ENCODE assay signal across 10 cellular contexts in genomic region chr10:98339790-98340189, GRCh38.
DNase-seq lines count a peak whose midpoint lies in the region; ATAC-seq and TF ChIP-seq lines count a peak whose summit lies in the region.
"Had no signal": no experiment of that assay in that cellular context is flagged by ENCODE, and none has a peak within 500 bp of the region (broad histone marks: within the 10 kb centered on the region; RNA-seq: fewer than 3 reads in every experiment).

No MANE protein-coding gene starts in this region.

- H3K9me3 Mint-ChIP-seq in immature natural killer cell = no peaks in the 10 kb centered on the region
- no peaks in the 10 kb centered on the region for H3K9me3 Mint-ChIP-seq in CD4-positive, alpha-beta T cell

- peak overlapping the region; percentile 52 to 82 (median 76) for H3K27ac Mint-ChIP-seq in immature natural killer cell
- H3K27ac Mint-ChIP-seq in CD4-positive, alpha-beta T cell = no peak overlapping the region

- intact Hi-C loops in CD4-positive, alpha-beta T cell (cut with DNase I, micrococcal nuclease) = no loop called here

- CTCF ChIA-PET in CD4-positive, alpha-beta T cell (lab: Charles Lee) = no interaction called here

- POLR2A ChIA-PET in CD4-positive, alpha-beta T cell (lab: Charles Lee) = no interaction called here

- peak overlapping the region; percentile 68 to 88 (median 79) for H3K4me3 Mint-ChIP-seq in immature natural killer cell
- H3K4me3 Mint-ChIP-seq in CD4-positive, alpha-beta T cell = no peak overlapping the region

- H3K27me3 Mint-ChIP-seq in immature natural killer cell (ENCODE audit: low read depth in 3 of 3) = peaks cover 0 to 2% (median 0%) of the 10 kb centered on the region in 3 donors
- H3K27me3 Mint-ChIP-seq in CD4-positive, alpha-beta T cell = peaks cover 52% of the 10 kb centered on the region

- ATAC-seq in GM18519 (IDR thresholded peaks at IDR 0.05; ENCODE audit: low FRiP score, unreplicated experiment) (peak; percentile 77), GM19468 (IDR thresholded peaks at IDR 0.05; ENCODE audit: extremely low read depth, unreplicated experiment) (peak; percentile 71), HG03139 (IDR thresholded peaks at IDR 0.05; ENCODE audit: unreplicated experiment) (peak; percentile 69)
- no peak for ATAC-seq in CD4-positive, alpha-beta T cell (ENCODE audit: poor library complexity)

- TF ChIP-seq CTCF in CD4-positive, alpha-beta T cell (IDR thresholded peaks at IDR 0.05) = no peak

- peaks cover 15% of the 10 kb centered on the region for H3K27me3 ChIP-seq in CD4-positive, alpha-beta T cell (ENCODE audit: control insufficient read depth, insufficient read depth, low read length)

- no peaks in the 10 kb centered on the region for H3K36me3 Mint-ChIP-seq in immature natural killer cell
- no peaks in the 10 kb centered on the region for H3K36me3 Mint-ChIP-seq in CD4-positive, alpha-beta T cell (ENCODE audit: low read depth)

- peaks cover 26 to 35% of the 10 kb centered on the region in 2 donors for H3K4me1 Mint-ChIP-seq in immature natural killer cell
- H3K4me1 Mint-ChIP-seq in CD4-positive, alpha-beta T cell (ENCODE audit: low read depth) = no peaks in the 10 kb centered on the region

- no peak overlapping the region for H3K27ac ChIP-seq in CD4-positive, alpha-beta T cell (ENCODE audit: low read depth, low read length)
- H3K27ac ChIP-seq: lower lobe of right lung had no signal

- DNase-seq in immature natural killer cell (peak; percentile 49 to 67 (median 58)), dedifferentiated amniotic fluid mesenchymal stem cell (ENCODE audit: extremely low spot score) (no peak)
- no peak for DNase-seq in CD4-positive, alpha-beta T cell
- DNase-seq in stimulated activated CD4-positive, alpha-beta T cell treated with anti-CD3 and anti-CD28 coated beads, Interleukin-2, amount 100 ng/mL, for 48 hours = no peak
- DNase-seq: activated CD8-positive, alpha-beta memory T cell treated with anti-CD3 and anti-CD28 coated beads, Interleukin-2, amount 50 U/mL, for 48 hours; effector memory CD4-positive, alpha-beta T cell; lower lobe of right lung had no signal

- H3K9me3 ChIP-seq in CD4-positive, alpha-beta T cell (ENCODE audit: control insufficient read depth, low read length) = no peaks in the 10 kb centered on the region
- H3K9me3 ChIP-seq: lower lobe of right lung had no signal

Comparison
In these comparisons a context has a peak if more than half of its experiments do, and no peak if none do; other contexts are left out.
1. DNase-seq: peak in immature natural killer cell (3 of 3); none in CD4-positive, alpha-beta T cell (0 of 10), dedifferentiated amniotic fluid mesenchymal stem cell (single experiment) and stimulated activated CD4-positive, alpha-beta T cell treated with anti-CD3 and anti-CD28 coated beads, Interleukin-2, amount 100 ng/mL, for 48 hours (0 of 2).